ENCODE assay signal across 10 cellular contexts in the genomic region with DNA sequence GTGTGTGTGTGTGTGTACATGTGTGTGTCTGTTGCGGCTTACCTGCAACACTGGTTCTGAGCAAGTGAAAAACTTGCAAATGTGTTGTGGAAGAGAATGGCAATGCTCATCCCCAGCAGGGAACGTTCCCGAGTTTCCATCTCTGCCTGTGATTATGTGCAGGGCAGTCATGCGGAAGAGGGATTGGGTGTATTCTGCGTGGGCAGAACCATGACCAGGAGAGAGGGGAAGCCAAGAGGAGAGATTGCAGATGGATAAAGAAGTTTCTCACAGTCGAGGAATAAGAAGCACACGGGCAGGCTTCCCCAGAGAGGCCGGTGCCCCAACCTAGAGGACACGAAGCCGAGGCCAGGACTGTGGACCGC.
DNase-seq lines count a peak whose midpoint lies in the region; ATAC-seq and TF ChIP-seq lines count a peak whose summit lies in the region.
"Had no signal": no experiment of that assay in that cellular context is flagged by ENCODE, and none has a peak within 500 bp of the region (broad histone marks: within the 10 kb centered on the region; RNA-seq: fewer than 3 reads in every experiment).

No MANE protein-coding gene starts in this region.

- TF ChIP-seq CTCF in C4-2B (conservative IDR thresholded peaks at IDR 0.05), result no peak
- TF ChIP-seq CTCF in breast epithelium (IDR thresholded peaks at IDR 0.05), result no peak

- H3K27me3 ChIP-seq in breast epithelium (no peaks in the 10 kb centered on the region), right cardiac atrium (ENCODE audit: control insufficient read depth, insufficient read depth) (no peaks in the 10 kb centered on the region), H7 (ENCODE audit: control insufficient read depth, insufficient read depth, low read length) (no peaks in the 10 kb centered on the region)
- H3K27me3 ChIP-seq: MG63 had no signal

- WGBS in right cardiac atrium, result 33% methylated on average over 11 of the region's 11 CpGs

- ATAC-seq in right cardiac atrium, result peak; percentile 9 to 10
- no peak for ATAC-seq in GM21390 (IDR thresholded peaks at IDR 0.05; ENCODE audit: unreplicated experiment)
- ATAC-seq in GM19328 (IDR thresholded peaks at IDR 0.05; ENCODE audit: unreplicated experiment), result no peak

- H3K9me3 ChIP-seq in breast epithelium, result no peaks in the 10 kb centered on the region
- no peaks in the 10 kb centered on the region for H3K9me3 ChIP-seq in right cardiac atrium (ENCODE audit: control insufficient read depth, low read length)

- no peak for TF ChIP-seq POLR2A in breast epithelium (IDR thresholded peaks at IDR 0.05)

- H3K4me1 ChIP-seq in breast epithelium (peaks cover 35 to 72% of the 10 kb centered on the region in 2 donors), right cardiac atrium (ENCODE audit: control insufficient read depth, insufficient read depth, low read length) (peaks cover 51% of the 10 kb centered on the region)

- H3K4me3 ChIP-seq in breast epithelium (peak overlapping the region in 2 of 3 donors; percentile 2 to 57), right cardiac atrium (ENCODE audit: low read length) (no peak overlapping the region), H7 (ENCODE audit: insufficient read depth, low read depth, low read length) (no peak overlapping the region)
- H3K4me3 ChIP-seq: MG63, PC-9 had no signal

- H3K36me3 ChIP-seq in breast epithelium (no peaks in the 10 kb centered on the region), H7 (replicated peaks; ENCODE audit: control insufficient read depth, insufficient read depth, low read length) (peaks cover 10% of the 10 kb centered on the region)

- no peak for DNase-seq in breast epithelium (ENCODE audit: low spot score in 2 of 2)
- DNase-seq in right cardiac atrium, result no peak
- DNase-seq in renal cortical epithelial cell (ENCODE audit: low read depth), result peak; percentile 82
- no peak for DNase-seq in H7
- no peak for DNase-seq in activated CD8-positive, alpha-beta memory T cell treated with anti-CD3 and anti-CD28 coated beads, Interleukin-2, amount 50 U/mL, for 48 hours

- intact Hi-C loops in breast epithelium (cut with DNase I; ENCODE audit: low total_unique reads), result loop anchor here (5.0 kb wide), 1 partner anchor 97 kb away; no protein-coding TSS in a partner anchor
- intact Hi-C loops in right cardiac atrium (cut with DNase I), result loop anchor here in 3 of 4 donors (5.0 to 10.0 kb wide), 3 partner anchors 53 to 94 kb away; no protein-coding TSS in a partner anchor

- H3K27ac ChIP-seq in C4-2B (peak overlapping the region; percentile 83), breast epithelium (peak overlapping the region; percentile 95 to 97), right cardiac atrium (ENCODE audit: low read length) (peak overlapping the region; percentile 34)
- H3K27ac ChIP-seq: PC-9 had no signal

Comparison
In these comparisons a context has a peak if more than half of its experiments do, and no peak if none do; other contexts are left out.
1. H3K27ac ChIP-seq: peak in every context shown above with its lines; median percentile 96 in breast epithelium; 83 in C4-2B; 34 in right cardiac atrium.
2. H3K4me3 ChIP-seq: peak in breast epithelium (2 of 3); none in right cardiac atrium (single experiment) and H7 (single experiment).
3. ATAC-seq: peak in right cardiac atrium (2 of 2); none in GM21390 (single experiment) and GM19328 (single experiment).